In genomic region chr5:154103223-154103622, GRCh38 we compare ENCODE assay signal across 1 cellular context.
TF ChIP-seq lines count a peak whose summit lies in the region.

No MANE protein-coding gene starts in this region.

TF ChIP-seq in GM23338, 12 proteins besides CTCF, POLR2A, EP300 and RAD21 (continued from another document):
- TF ChIP-seq REST (IDR thresholded peaks at IDR 0.05; ENCODE audit: unreplicated experiment) = no peak
- TF ChIP-seq NANOG (IDR thresholded peaks at IDR 0.05; ENCODE audit: borderline replicate concordance) = no peak
- no peak for TF ChIP-seq EZH2 (IDR thresholded peaks at IDR 0.05; ENCODE audit: low read depth, unreplicated experiment)
- no peak for TF ChIP-seq STAT1 (IDR thresholded peaks at IDR 0.05; ENCODE audit: unreplicated experiment)
- TF ChIP-seq JUNB (IDR thresholded peaks at IDR 0.05; ENCODE audit: unreplicated experiment) = no peak
- no peak for TF ChIP-seq ZNF114 (CRISPR knock-in tag; IDR thresholded peaks at IDR 0.05)
- TF ChIP-seq EZH2phosphoT487 (IDR thresholded peaks at IDR 0.05; ENCODE audit: unreplicated experiment) = no peak
TF ChIP-seq in GM23338: peak in this region for 0.
